In the genomic region with DNA sequence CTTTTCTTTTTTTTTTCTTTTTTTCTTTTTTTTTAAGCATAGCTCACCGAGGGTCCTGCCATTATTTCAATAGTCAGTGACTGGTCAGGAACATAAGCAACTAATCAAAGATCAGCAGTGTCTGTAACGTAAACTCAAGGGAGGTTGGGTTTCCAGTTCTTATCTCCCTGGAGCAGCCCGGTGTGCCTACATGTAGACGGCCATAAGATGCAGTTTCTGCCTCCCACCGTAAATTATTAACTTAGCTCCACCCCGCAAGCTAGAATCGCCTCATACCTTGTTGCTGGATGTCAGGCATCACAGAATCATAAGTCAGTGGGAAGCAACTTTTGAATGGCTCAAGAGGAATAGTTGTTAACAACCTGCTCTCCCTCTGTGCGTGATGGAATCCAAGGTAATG, we compare ENCODE assay signal across 1 cellular context.
TF ChIP-seq lines count a peak whose summit lies in the region.

A gene with protein sequence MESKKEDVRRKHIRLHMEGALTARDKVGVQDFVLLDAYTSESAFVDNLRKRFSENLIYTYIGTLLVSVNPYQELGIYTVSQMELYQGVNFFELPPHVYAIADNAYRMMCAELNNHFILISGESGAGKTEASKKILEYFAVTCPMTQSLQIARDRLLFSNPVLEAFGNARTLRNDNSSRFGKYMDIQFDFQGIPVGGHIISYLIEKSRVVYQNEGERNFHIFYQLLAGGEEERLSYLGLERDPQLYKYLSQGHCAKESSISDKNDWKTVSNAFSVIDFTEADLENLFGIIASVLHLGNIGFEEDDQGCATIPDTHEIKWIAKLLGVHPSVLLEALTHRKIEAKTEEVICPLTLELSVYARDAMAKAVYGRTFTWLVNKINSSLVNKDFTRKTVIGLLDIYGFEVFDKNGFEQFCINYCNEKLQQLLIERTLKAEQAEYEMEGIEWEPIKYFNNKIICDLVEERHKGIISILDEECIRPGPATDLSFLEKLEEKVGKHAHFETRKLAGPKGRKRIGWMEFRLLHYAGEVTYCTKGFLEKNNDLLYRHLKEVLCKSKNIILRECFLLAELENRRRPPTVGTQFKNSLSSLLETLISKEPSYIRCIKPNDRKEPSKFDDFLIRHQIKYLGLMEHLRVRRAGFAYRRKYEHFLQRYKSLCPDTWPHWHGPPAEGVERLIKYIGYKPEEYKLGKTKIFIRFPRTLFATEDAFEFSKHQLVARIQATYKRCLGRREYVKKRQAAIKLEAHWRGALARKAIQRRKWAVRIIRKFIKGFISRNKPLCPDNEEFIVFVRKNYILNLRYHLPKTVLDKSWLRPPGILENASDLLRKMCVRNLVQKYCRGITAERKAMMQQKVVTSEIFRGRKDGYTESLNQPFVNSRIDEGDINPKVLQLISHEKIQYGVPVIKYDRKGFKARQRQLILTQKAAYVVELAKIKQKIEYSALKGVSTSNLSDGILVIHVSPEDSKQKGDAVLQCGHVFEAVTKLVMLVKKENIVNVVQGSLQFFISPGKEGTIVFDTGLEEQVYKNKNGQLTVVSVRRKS (plus strand): TSS at position 322 of the 400 bp plus-strand sequence. CDS start 61 bp downstream, at position 383.

TF ChIP-seq in K562, 482 proteins besides CTCF, POLR2A, EP300 and RAD21 (continues in another document):
- TF ChIP-seq, protein P1, sequence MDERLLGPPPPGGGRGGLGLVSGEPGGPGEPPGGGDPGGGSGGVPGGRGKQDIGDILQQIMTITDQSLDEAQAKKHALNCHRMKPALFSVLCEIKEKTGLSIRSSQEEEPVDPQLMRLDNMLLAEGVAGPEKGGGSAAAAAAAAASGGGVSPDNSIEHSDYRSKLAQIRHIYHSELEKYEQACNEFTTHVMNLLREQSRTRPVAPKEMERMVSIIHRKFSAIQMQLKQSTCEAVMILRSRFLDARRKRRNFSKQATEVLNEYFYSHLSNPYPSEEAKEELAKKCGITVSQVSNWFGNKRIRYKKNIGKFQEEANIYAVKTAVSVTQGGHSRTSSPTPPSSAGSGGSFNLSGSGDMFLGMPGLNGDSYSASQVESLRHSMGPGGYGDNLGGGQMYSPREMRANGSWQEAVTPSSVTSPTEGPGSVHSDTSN (CRISPR knock-in tag; IDR thresholded peaks at IDR 0.05; ENCODE audit: low read depth), result no peak
- TF ChIP-seq, protein P1 (tag; conservative IDR thresholded peaks at IDR 0.05; ENCODE audit: low read depth), result 0 out of 2 replicates have a peak, but pooled peaks have one; percentile 32
- TF ChIP-seq KDM5B (IDR thresholded peaks at IDR 0.05; ENCODE audit: insufficient replicate concordance, low read depth, low read length) (no peak), MBD2 (IDR thresholded peaks at IDR 0.05; ENCODE audit: borderline replicate concordance, low read depth) (no peak), HDAC2 (IDR thresholded peaks at IDR 0.05) (no peak), ARID1B (IDR thresholded peaks at IDR 0.05) (peak; percentile 70), EWSR1 (IDR thresholded peaks at IDR 0.05; ENCODE audit: borderline replicate concordance, low read depth, partially characterized antibody) (no peak), SMARCA4 (IDR thresholded peaks at IDR 0.05) (0 out of 2 replicates have a peak, but pooled peaks have one; percentile 34), NCOR1 (IDR thresholded peaks at IDR 0.05) (0 out of 2 replicates have a peak, but pooled peaks have one; percentile 32), PRPF4 (IDR thresholded peaks at IDR 0.05; ENCODE audit: insufficient read depth, low read depth, low read length, poor library complexity, severe bottlenecking) (no peak), NCOA1 (IDR thresholded peaks at IDR 0.05; ENCODE audit: low read depth) (no peak), DPF2 (IDR thresholded peaks at IDR 0.05) (peak; percentile 51), ZNF311 (CRISPR knock-in tag; IDR thresholded peaks at IDR 0.05) (no peak), TEAD4 (IDR thresholded peaks at IDR 0.05; ENCODE audit: low read length) (peak; percentile 67), TEAD4 (CRISPR knock-in tag; IDR thresholded peaks at IDR 0.05; ENCODE audit: borderline replicate concordance) (no peak), ZNF764 (CRISPR knock-in tag; IDR thresholded peaks at IDR 0.05; ENCODE audit: low read depth) (no peak), MCM3 (IDR thresholded peaks at IDR 0.05) (no peak), SNRNP70 (optimal IDR thresholded peaks at IDR 0.05; ENCODE audit: low read depth, low read length) (no peak), ETV5 (CRISPR knock-in tag; IDR thresholded peaks at IDR 0.05; ENCODE audit: low read depth) (no peak), STAT5A (IDR thresholded peaks at IDR 0.05; ENCODE audit: borderline replicate concordance, low read length) (peak; percentile 36; the same call in 1 of the 2 replicates), XRCC3 (IDR thresholded peaks at IDR 0.05) (no peak), U2AF1 (optimal IDR thresholded peaks at IDR 0.05; ENCODE audit: low read depth, low read length) (no peak), ZNF197 (CRISPR knock-in tag; IDR thresholded peaks at IDR 0.05; ENCODE audit: low read depth) (no peak), ELF1 (tag; IDR thresholded peaks at IDR 0.05) (no peak), MEIS2 (IDR thresholded peaks at IDR 0.05; ENCODE audit: partially characterized antibody) (peak; percentile 56), YY1 (IDR thresholded peaks at IDR 0.05; ENCODE audit: borderline replicate concordance in 1 of 3, control insufficient read depth in 1 of 3, extremely low read depth in 1 of 3, insufficient read depth in 3 of 3, insufficient read length in 1 of 3, insufficient replicate concordance in 2 of 3, low read depth in 1 of 3, low read length in 2 of 3) (peak in 1 of 3 experiments; percentile 20), MIER1 (IDR thresholded peaks at IDR 0.05; ENCODE audit: low read depth) (no peak), FOS (IDR thresholded peaks at IDR 0.05; ENCODE audit: extremely low read depth, insufficient read length) (no peak), CBFA2T3 (IDR thresholded peaks at IDR 0.05) (peak; percentile 63)
- TF ChIP-seq, protein P2, sequence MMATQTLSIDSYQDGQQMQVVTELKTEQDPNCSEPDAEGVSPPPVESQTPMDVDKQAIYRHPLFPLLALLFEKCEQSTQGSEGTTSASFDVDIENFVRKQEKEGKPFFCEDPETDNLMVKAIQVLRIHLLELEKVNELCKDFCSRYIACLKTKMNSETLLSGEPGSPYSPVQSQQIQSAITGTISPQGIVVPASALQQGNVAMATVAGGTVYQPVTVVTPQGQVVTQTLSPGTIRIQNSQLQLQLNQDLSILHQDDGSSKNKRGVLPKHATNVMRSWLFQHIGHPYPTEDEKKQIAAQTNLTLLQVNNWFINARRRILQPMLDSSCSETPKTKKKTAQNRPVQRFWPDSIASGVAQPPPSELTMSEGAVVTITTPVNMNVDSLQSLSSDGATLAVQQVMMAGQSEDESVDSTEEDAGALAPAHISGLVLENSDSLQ (IDR thresholded peaks at IDR 0.05), result peak; percentile 56; the same call in 1 of the 2 replicates
- TF ChIP-seq, protein P3, sequence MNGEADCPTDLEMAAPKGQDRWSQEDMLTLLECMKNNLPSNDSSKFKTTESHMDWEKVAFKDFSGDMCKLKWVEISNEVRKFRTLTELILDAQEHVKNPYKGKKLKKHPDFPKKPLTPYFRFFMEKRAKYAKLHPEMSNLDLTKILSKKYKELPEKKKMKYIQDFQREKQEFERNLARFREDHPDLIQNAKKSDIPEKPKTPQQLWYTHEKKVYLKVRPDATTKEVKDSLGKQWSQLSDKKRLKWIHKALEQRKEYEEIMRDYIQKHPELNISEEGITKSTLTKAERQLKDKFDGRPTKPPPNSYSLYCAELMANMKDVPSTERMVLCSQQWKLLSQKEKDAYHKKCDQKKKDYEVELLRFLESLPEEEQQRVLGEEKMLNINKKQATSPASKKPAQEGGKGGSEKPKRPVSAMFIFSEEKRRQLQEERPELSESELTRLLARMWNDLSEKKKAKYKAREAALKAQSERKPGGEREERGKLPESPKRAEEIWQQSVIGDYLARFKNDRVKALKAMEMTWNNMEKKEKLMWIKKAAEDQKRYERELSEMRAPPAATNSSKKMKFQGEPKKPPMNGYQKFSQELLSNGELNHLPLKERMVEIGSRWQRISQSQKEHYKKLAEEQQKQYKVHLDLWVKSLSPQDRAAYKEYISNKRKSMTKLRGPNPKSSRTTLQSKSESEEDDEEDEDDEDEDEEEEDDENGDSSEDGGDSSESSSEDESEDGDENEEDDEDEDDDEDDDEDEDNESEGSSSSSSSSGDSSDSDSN (IDR thresholded peaks at IDR 0.05; ENCODE audit: borderline replicate concordance in 1 of 2, low read depth in 2 of 2, low read length in 2 of 2), result no peak
- TF ChIP-seq, protein P4, sequence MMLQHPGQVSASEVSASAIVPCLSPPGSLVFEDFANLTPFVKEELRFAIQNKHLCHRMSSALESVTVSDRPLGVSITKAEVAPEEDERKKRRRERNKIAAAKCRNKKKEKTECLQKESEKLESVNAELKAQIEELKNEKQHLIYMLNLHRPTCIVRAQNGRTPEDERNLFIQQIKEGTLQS (IDR thresholded peaks at IDR 0.05), result no peak
- TF ChIP-seq, protein P4 (CRISPR knock-in tag; conservative IDR thresholded peaks at IDR 0.05), result no peak
- TF ChIP-seq, protein P5, sequence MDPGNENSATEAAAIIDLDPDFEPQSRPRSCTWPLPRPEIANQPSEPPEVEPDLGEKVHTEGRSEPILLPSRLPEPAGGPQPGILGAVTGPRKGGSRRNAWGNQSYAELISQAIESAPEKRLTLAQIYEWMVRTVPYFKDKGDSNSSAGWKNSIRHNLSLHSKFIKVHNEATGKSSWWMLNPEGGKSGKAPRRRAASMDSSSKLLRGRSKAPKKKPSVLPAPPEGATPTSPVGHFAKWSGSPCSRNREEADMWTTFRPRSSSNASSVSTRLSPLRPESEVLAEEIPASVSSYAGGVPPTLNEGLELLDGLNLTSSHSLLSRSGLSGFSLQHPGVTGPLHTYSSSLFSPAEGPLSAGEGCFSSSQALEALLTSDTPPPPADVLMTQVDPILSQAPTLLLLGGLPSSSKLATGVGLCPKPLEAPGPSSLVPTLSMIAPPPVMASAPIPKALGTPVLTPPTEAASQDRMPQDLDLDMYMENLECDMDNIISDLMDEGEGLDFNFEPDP (CRISPR knock-in tag; IDR thresholded peaks at IDR 0.05), result no peak
- TF ChIP-seq, protein P6, sequence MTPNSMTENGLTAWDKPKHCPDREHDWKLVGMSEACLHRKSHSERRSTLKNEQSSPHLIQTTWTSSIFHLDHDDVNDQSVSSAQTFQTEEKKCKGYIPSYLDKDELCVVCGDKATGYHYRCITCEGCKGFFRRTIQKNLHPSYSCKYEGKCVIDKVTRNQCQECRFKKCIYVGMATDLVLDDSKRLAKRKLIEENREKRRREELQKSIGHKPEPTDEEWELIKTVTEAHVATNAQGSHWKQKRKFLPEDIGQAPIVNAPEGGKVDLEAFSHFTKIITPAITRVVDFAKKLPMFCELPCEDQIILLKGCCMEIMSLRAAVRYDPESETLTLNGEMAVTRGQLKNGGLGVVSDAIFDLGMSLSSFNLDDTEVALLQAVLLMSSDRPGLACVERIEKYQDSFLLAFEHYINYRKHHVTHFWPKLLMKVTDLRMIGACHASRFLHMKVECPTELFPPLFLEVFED (CRISPR knock-in tag; conservative IDR thresholded peaks at IDR 0.05), result no peak
- TF ChIP-seq, protein P7, sequence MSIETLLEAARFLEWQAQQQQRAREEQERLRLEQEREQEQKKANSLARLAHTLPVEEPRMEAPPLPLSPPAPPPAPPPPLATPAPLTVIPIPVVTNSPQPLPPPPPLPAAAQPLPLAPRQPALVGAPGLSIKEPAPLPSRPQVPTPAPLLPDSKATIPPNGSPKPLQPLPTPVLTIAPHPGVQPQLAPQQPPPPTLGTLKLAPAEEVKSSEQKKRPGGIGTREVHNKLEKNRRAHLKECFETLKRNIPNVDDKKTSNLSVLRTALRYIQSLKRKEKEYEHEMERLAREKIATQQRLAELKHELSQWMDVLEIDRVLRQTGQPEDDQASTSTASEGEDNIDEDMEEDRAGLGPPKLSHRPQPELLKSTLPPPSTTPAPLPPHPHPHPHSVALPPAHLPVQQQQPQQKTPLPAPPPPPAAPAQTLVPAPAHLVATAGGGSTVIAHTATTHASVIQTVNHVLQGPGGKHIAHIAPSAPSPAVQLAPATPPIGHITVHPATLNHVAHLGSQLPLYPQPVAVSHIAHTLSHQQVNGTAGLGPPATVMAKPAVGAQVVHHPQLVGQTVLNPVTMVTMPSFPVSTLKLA (conservative IDR thresholded peaks at IDR 0.05), result no peak
- TF ChIP-seq, protein P8, sequence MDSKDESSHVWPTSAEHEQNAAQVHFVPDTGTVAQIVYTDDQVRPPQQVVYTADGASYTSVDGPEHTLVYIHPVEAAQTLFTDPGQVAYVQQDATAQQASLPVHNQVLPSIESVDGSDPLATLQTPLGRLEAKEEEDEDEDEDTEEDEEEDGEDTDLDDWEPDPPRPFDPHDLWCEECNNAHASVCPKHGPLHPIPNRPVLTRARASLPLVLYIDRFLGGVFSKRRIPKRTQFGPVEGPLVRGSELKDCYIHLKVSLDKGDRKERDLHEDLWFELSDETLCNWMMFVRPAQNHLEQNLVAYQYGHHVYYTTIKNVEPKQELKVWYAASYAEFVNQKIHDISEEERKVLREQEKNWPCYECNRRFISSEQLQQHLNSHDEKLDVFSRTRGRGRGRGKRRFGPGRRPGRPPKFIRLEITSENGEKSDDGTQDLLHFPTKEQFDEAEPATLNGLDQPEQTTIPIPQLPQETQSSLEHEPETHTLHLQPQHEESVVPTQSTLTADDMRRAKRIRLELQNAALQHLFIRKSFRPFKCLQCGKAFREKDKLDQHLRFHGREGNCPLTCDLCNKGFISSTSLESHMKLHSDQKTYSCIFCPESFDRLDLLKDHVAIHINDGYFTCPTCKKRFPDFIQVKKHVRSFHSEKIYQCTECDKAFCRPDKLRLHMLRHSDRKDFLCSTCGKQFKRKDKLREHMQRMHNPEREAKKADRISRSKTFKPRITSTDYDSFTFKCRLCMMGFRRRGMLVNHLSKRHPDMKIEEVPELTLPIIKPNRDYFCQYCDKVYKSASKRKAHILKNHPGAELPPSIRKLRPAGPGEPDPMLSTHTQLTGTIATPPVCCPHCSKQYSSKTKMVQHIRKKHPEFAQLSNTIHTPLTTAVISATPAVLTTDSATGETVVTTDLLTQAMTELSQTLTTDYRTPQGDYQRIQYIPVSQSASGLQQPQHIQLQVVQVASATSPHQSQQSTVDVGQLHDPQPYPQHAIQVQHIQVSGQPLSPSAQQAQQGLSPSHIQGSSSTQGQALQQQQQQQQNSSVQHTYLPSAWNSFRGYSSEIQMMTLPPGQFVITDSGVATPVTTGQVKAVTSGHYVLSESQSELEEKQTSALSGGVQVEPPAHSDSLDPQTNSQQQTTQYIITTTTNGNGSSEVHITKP (IDR thresholded peaks at IDR 0.05; ENCODE audit: partially characterized antibody), result no peak
- TF ChIP-seq, protein P9, sequence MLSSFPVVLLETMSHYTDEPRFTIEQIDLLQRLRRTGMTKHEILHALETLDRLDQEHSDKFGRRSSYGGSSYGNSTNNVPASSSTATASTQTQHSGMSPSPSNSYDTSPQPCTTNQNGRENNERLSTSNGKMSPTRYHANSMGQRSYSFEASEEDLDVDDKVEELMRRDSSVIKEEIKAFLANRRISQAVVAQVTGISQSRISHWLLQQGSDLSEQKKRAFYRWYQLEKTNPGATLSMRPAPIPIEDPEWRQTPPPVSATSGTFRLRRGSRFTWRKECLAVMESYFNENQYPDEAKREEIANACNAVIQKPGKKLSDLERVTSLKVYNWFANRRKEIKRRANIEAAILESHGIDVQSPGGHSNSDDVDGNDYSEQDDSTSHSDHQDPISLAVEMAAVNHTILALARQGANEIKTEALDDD (IDR thresholded peaks at IDR 0.05), result peak; percentile 27; the same call in 1 of the 2 replicates
